Comparison of ENCODE assay signal across 32 cellular contexts in genomic region chr9:16013826-16014225, GRCh38.
"Had no signal": no experiment of that assay in that cellular context is flagged by ENCODE, and none has a peak within 500 bp of the region (broad histone marks: within the 10 kb centered on the region; RNA-seq: fewer than 3 reads in every experiment).

No MANE protein-coding gene starts in this region.

- ATAC-seq: esophagus mucosa; gastroesophageal sphincter; heart left ventricle; left lung; mucosa of descending colon; naive thymus-derived CD4-positive, alpha-beta T cell; right lobe of liver; upper lobe of right lung had no signal

- H3K27me3 Mint-ChIP-seq: dendritic cell treated with granulocyte-macrophage colony-stimulating factor and Interleukin-4, amounts not matched to agents 40 ng/mL and 50 ng/mL, for 4 days; naive thymus-derived CD4-positive, alpha-beta T cell; progenitor cell of endocrine pancreas had no signal

- H3K36me3 Mint-ChIP-seq: mesothelial cell of epicardium, neural progenitor cell had no signal

- H3K36me3 ChIP-seq: colonic mucosa, gastroesophageal sphincter, heart left ventricle, left lung, neural progenitor cell, right lobe of liver, tibial artery, upper lobe of right lung, uterus had no signal

- H3K79me2 ChIP-seq: hepatocyte, parathyroid adenoma had no signal

- H3K4me3 Mint-ChIP-seq: dendritic cell treated with granulocyte-macrophage colony-stimulating factor and Interleukin-4, amounts not matched to agents 40 ng/mL and 50 ng/mL, for 4 days; endodermal cell; mesothelial cell of epicardium; naive thymus-derived CD4-positive, alpha-beta T cell; nephron; neural progenitor cell had no signal

- H3K4me1 ChIP-seq: colonic mucosa, gastroesophageal sphincter, heart left ventricle, left lung, neural progenitor cell, parathyroid adenoma, right lobe of liver, testis, tibial artery, upper lobe of right lung, uterus had no signal

- H3K9ac ChIP-seq: neural progenitor cell, parathyroid adenoma had no signal

- H3K9me3 ChIP-seq: colonic mucosa, testis had no signal

- H3K4me1 Mint-ChIP-seq: endodermal cell; mesothelial cell of epicardium; naive thymus-derived CD4-positive, alpha-beta T cell; nephron; neural progenitor cell had no signal

- H3K27me3 ChIP-seq: colonic mucosa, gastroesophageal sphincter, heart left ventricle, hepatocyte, left lung, neural progenitor cell, right lobe of liver, testis, tibial artery, upper lobe of right lung, uterus had no signal

- DNase-seq: colonic mucosa; effector CD8-positive, alpha-beta T cell; endodermal cell; foreskin fibroblast; heart left ventricle; kidney; left lung; mesenchymal stem cell; mucosa of descending colon; naive thymus-derived CD4-positive, alpha-beta T cell; right lobe of liver; small intestine; stimulated activated CD4-positive, alpha-beta T cell treated with anti-CD3 and anti-CD28 coated beads, Interleukin-12 subunit alpha, Interleukin-12 subunit beta, amount 100 ng/mL, for 4 hours; stimulated activated CD4-positive, alpha-beta T cell treated with anti-CD3 and anti-CD28 coated beads, Interleukin-1b, Interleukin-23, amount 100 ng/mL, for 48 hours; stimulated activated CD4-positive, alpha-beta T cell treated with anti-CD3 and anti-CD28 coated beads, Interleukin-4, amount 100 ng/mL, for 1 hour; stimulated activated CD8-positive, alpha-beta memory T cell treated with anti-CD3 and anti-CD28 coated beads, Interleukin-4, amount 100 ng/mL, for 48 hours; stimulated activated naive CD4-positive, alpha-beta T cell; substantia nigra; testis; tibial artery; upper lobe of right lung; uterus had no signal

- H2AFZ ChIP-seq: hepatocyte, neural progenitor cell, parathyroid adenoma had no signal

- H3K27ac ChIP-seq: colonic mucosa, epithelial cell of prostate, gastroesophageal sphincter, heart left ventricle, hepatocyte, left lung, neural progenitor cell, parathyroid adenoma, right lobe of liver, testis, tibial artery, upper lobe of right lung, uterus had no signal

- FAIRE-seq: kidney, small intestine had no signal

- H3K9me3 Mint-ChIP-seq: neural progenitor cell had no signal

- H3K4me2 ChIP-seq: hepatocyte, neural progenitor cell had no signal

- H3K27ac Mint-ChIP-seq: dendritic cell treated with granulocyte-macrophage colony-stimulating factor and Interleukin-4, amounts not matched to agents 40 ng/mL and 50 ng/mL, for 4 days; endodermal cell; mesothelial cell of epicardium; naive thymus-derived CD4-positive, alpha-beta T cell; nephron; neural progenitor cell; progenitor cell of endocrine pancreas had no signal

- H3K4me3 ChIP-seq: colonic mucosa, gastroesophageal sphincter, heart left ventricle, hepatocyte, left lung, mucosa of descending colon, neural progenitor cell, right lobe of liver, testis, tibial artery, upper lobe of right lung, uterus had no signal
